ENCODE assay signal across 28 cellular contexts in the genomic region with DNA sequence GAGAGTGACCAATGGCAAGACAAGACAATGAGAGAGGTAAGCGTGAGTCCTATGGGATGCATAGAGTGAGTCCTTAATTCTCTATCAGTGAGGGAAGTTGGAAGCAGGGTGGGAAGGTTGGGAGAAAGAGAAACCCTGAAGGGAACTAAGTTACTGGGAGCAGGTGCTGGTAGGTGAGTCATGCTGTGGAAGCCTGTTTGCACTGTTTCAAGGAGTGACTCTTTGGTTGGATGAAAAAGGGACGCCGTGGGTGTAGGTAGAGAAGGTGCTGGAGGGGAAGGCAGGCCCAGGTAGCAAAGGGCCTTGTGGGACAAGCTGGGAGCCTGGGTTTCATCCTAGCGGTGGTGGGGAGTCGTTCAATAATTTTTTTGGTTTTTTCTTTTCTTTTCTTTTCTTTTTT. TPM values are rescaled to one million over a fixed set of nuclear protein-coding genes. Genes with fewer than 3 reads are reported as not detected.
"Had no signal": no experiment of that assay in that cellular context is flagged by ENCODE, and none has a peak within 500 bp of the region (broad histone marks: within the 10 kb centered on the region; RNA-seq: fewer than 3 reads in every experiment).

No MANE protein-coding gene starts in this region.

- H3K27me3 ChIP-seq: pancreas, right lobe of liver had no signal

- H3K4me1 ChIP-seq: gastroesophageal sphincter, heart left ventricle, pancreas, right lobe of liver, transverse colon had no signal

- DNase-seq: activated CD4-positive, alpha-beta memory T cell treated with anti-CD3 and anti-CD28 coated beads for 36 hours; activated CD4-positive, alpha-beta T cell treated with anti-CD3 and anti-CD28 coated beads for 4 hours; activated gamma-delta T cell treated with Interleukin-2 at 50 U/mL for 16 hours; activated T-cell treated with anti-CD3 and anti-CD28 coated beads for 4 hours; amniotic stem cell; caudate nucleus; dorsolateral prefrontal cortex; erythroblast; heart left ventricle; immature natural killer cell; natural killer cell; pancreas; right lobe of liver; small intestine; stimulated activated CD4-positive, alpha-beta T cell treated with anti-CD3 and anti-CD28 coated beads, Interleukin-15, amount 100 ng/mL, for 24 hours; stimulated activated CD4-positive, alpha-beta T cell treated with anti-CD3 and anti-CD28 coated beads, Interleukin-4, amount 100 ng/mL, for 1 hour; stimulated activated naive CD8-positive, alpha-beta T cell treated with anti-CD3 and anti-CD28 coated beads, Interleukin-15, amount 100 ng/mL, for 72 hours; transverse colon had no signal

- H3K4me3 ChIP-seq: dorsolateral prefrontal cortex, gastroesophageal sphincter, heart left ventricle, pancreas, right lobe of liver, suprapubic skin, transverse colon had no signal

- H3K27ac ChIP-seq: dorsolateral prefrontal cortex, gastroesophageal sphincter, heart left ventricle, neutrophil, pancreas, right lobe of liver, suprapubic skin, transverse colon had no signal

- ATAC-seq: activated naive CD4-positive, alpha-beta T cell treated with anti-CD3 and anti-CD28 coated beads, Interleukin-2, amount 50 U/mL, for 72 hours; gastroesophageal sphincter; heart left ventricle; natural killer cell; right lobe of liver; stimulated activated naive CD8-positive, alpha-beta T cell treated with anti-CD3 and anti-CD28 coated beads, Interleukin-15, amount 100 ng/mL, for 72 hours; WTC11 had no signal

- H3K4me3 Mint-ChIP-seq: activated CD4-positive, alpha-beta memory T cell treated with anti-CD3 and anti-CD28 coated beads for 36 hours; activated T-helper 1 cell treated with anti-CD3 and anti-CD28 coated beads, Interleukin-12 subunit alpha, Interleukin-12 subunit beta, Interleukin-2, Interleukin-4 antibody, amounts not matched to agents 30 ng/mL and 10 ng/mL and 1 ng/mL, durations not matched to agents 14 hours and 24 hours and 36 hours; immature natural killer cell; natural killer cell; stimulated activated naive CD8-positive, alpha-beta T cell treated with anti-CD3 and anti-CD28 coated beads, Interleukin-15, amount 100 ng/mL, for 72 hours; T-helper 2 cell treated with Interferon-gamma antibody and Interleukin-4, amounts not matched to agents 5 μg/mL and 100 μg/mL, for 36 hours; WTC11 had no signal

- FAIRE-seq: colon, pancreas, small intestine, TTC549 had no signal

- H3K27ac Mint-ChIP-seq: activated CD4-positive, alpha-beta memory T cell treated with anti-CD3 and anti-CD28 coated beads for 36 hours; activated naive CD4-positive, alpha-beta T cell treated with anti-CD3 and anti-CD28 coated beads, Interleukin-2, amount 50 U/mL, for 72 hours; activated T-helper 1 cell treated with anti-CD3 and anti-CD28 coated beads, Interleukin-12 subunit alpha, Interleukin-12 subunit beta, Interleukin-2, Interleukin-4 antibody, amounts not matched to agents 30 ng/mL and 10 ng/mL and 1 ng/mL, durations not matched to agents 14 hours and 24 hours and 36 hours; immature natural killer cell; natural killer cell; stimulated activated naive CD8-positive, alpha-beta T cell treated with anti-CD3 and anti-CD28 coated beads, Interleukin-15, amount 100 ng/mL, for 72 hours; T-helper 2 cell treated with Interferon-gamma antibody and Interleukin-4, amounts not matched to agents 5 μg/mL and 100 μg/mL, for 36 hours; WTC11 had no signal

- H3K4me1 Mint-ChIP-seq: stimulated activated naive CD8-positive, alpha-beta T cell treated with anti-CD3 and anti-CD28 coated beads, Interleukin-15, amount 100 ng/mL, for 72 hours had no signal

- H3K9me3 ChIP-seq: gastroesophageal sphincter, heart left ventricle, neutrophil, pancreas, right lobe of liver, suprapubic skin, transverse colon had no signal

- H3K36me3 Mint-ChIP-seq: activated CD4-positive, alpha-beta memory T cell treated with anti-CD3 and anti-CD28 coated beads for 36 hours; activated naive CD4-positive, alpha-beta T cell treated with anti-CD3 and anti-CD28 coated beads, Interleukin-2, amount 50 U/mL, for 72 hours; immature natural killer cell; natural killer cell; WTC11 had no signal

- H3K9me3 Mint-ChIP-seq: activated CD4-positive, alpha-beta memory T cell treated with anti-CD3 and anti-CD28 coated beads for 36 hours; activated naive CD4-positive, alpha-beta T cell treated with anti-CD3 and anti-CD28 coated beads, Interleukin-2, amount 50 U/mL, for 72 hours; activated T-helper 1 cell treated with anti-CD3 and anti-CD28 coated beads, Interleukin-12 subunit alpha, Interleukin-12 subunit beta, Interleukin-2, Interleukin-4 antibody, amounts not matched to agents 30 ng/mL and 10 ng/mL and 1 ng/mL, durations not matched to agents 14 hours and 24 hours and 36 hours; immature natural killer cell; natural killer cell; stimulated activated naive CD8-positive, alpha-beta T cell treated with anti-CD3 and anti-CD28 coated beads, Interleukin-15, amount 100 ng/mL, for 72 hours; T-helper 2 cell treated with Interferon-gamma antibody and Interleukin-4, amounts not matched to agents 5 μg/mL and 100 μg/mL, for 36 hours; WTC11 had no signal

- H3K36me3 ChIP-seq: gastroesophageal sphincter, heart left ventricle, neutrophil, pancreas, right lobe of liver, suprapubic skin, transverse colon had no signal

RNA-seq across cellular contexts. Expression of gene IGFL1, which starts 21.9 kb away (rescaled TPM):
- total RNA-seq: activated CD4-positive, alpha-beta memory T cell treated with anti-CD3 and anti-CD28 coated beads for 36 hours; activated naive CD4-positive, alpha-beta T cell treated with anti-CD3 and anti-CD28 coated beads, Interleukin-2, amount 50 U/mL, for 72 hours; activated T-helper 1 cell treated with anti-CD3 and anti-CD28 coated beads, Interleukin-12 subunit alpha, Interleukin-12 subunit beta, Interleukin-2, Interleukin-4 antibody, amounts not matched to agents 30 ng/mL and 10 ng/mL and 1 ng/mL, durations not matched to agents 14 hours and 24 hours and 36 hours; heart left ventricle; mesenteric fat pad; natural killer cell; pancreas; right lobe of liver; suprapubic skin; transverse colon; WTC11 had no signal
- polyA plus RNA-seq: heart left ventricle, immature natural killer cell, pancreas, small intestine had no signal

RNA-seq across cellular contexts. Expression of gene HIF3A, which starts 45.4 kb away (rescaled TPM):
- total RNA-seq: activated CD4-positive, alpha-beta memory T cell treated with anti-CD3 and anti-CD28 coated beads for 36 hours; activated naive CD4-positive, alpha-beta T cell treated with anti-CD3 and anti-CD28 coated beads, Interleukin-2, amount 50 U/mL, for 72 hours; activated T-helper 1 cell treated with anti-CD3 and anti-CD28 coated beads, Interleukin-12 subunit alpha, Interleukin-12 subunit beta, Interleukin-2, Interleukin-4 antibody, amounts not matched to agents 30 ng/mL and 10 ng/mL and 1 ng/mL, durations not matched to agents 14 hours and 24 hours and 36 hours; natural killer cell had no signal
- polyA plus RNA-seq: immature natural killer cell had no signal
